ENCODE assay signal across 11 cellular contexts in genomic region chr1:210187849-210188585, GRCh38. TPM values are rescaled to one million over a fixed set of nuclear protein-coding genes. Genes with fewer than 3 reads are reported as not detected.
DNase-seq lines count a peak whose midpoint lies in the region; TF ChIP-seq lines count a peak whose summit lies in the region.
"Not testable (repeated sequence)": the region's sequence is repeated elsewhere in the genome, so short reads cannot be mapped to it uniquely, and the experiment has no call there.
"Had no signal": no experiment of that assay in that cellular context is flagged by ENCODE, and none has a peak within 500 bp of the region (broad histone marks: within the 10 kb centered on the region; RNA-seq: fewer than 3 reads in every experiment).

No MANE protein-coding gene starts in this region.

- POLR2A ChIA-PET in AG04449 (lab: Yijun Ruan, JAX), result not testable (repeated sequence)

- H2AFZ ChIP-seq in GM23248, result not testable (repeated sequence)

- not testable (repeated sequence) for H3K36me3 ChIP-seq in GM23248 (ENCODE audit: low read depth); SJSA1; skeletal muscle satellite cell (ENCODE audit: insufficient read depth, low read length)

- H3K27me3 ChIP-seq in GM23248 (replicated peaks; ENCODE audit: insufficient read depth); SJSA1 (replicated peaks); skeletal muscle satellite cell (ENCODE audit: control insufficient read depth, insufficient read depth, low read length): not testable (repeated sequence)

- not testable (repeated sequence) for TF ChIP-seq RAD21 in Ishikawa (IDR thresholded peaks at IDR 0.05; ENCODE audit: low read depth)

- H4K20me1 ChIP-seq in GM23248 (ENCODE audit: insufficient read depth), result not testable (repeated sequence)

- H3K27ac ChIP-seq in GM23248, result not testable (repeated sequence)
- H3K27ac ChIP-seq in SJSA1, result peak overlapping the region; percentile 58

- CTCF ChIA-PET in AG04449 (lab: Yijun Ruan, JAX), result not testable (repeated sequence)

- H3K4me3 ChIP-seq in AG04449 (ENCODE audit: low read depth, low read length); GM23248; SJSA1; astrocyte of the spinal cord (ENCODE audit: low read depth, low read length): not testable (repeated sequence)
- peak overlapping the region; percentile 10 for H3K4me3 ChIP-seq in skeletal muscle satellite cell (ENCODE audit: low read length)

- not testable (repeated sequence) for H3K9me3 ChIP-seq in GM23248 (ENCODE audit: low read depth); SJSA1 (replicated peaks); skeletal muscle satellite cell (replicated peaks; ENCODE audit: low read length)

- peak; percentile 16 for DNase-seq in AG04449 (ENCODE audit: low read depth, low spot score)
- DNase-seq in GM23248, result peak; percentile 80
- peak; percentile 70 to 89 for DNase-seq in SJSA1 (ENCODE audit: low read depth in 1 of 2, low spot score in 2 of 2)
- DNase-seq in astrocyte of the spinal cord (ENCODE audit: low read depth, low spot score), result peak; percentile 50
- DNase-seq in fibroblast of gingiva (ENCODE audit: low read depth), result peak; percentile 32
- DNase-seq in kidney tubule cell (ENCODE audit: low spot score), result peak; percentile 89

- not testable (repeated sequence) for H3K9me2 ChIP-seq in GM23248 (ENCODE audit: insufficient read depth)

- H3K79me2 ChIP-seq in GM23248 (ENCODE audit: insufficient read depth), result not testable (repeated sequence)

- TF ChIP-seq CTCF in AG04449 (IDR thresholded peaks at IDR 0.05; ENCODE audit: insufficient read depth, low read length, missing control alignments); astrocyte of the spinal cord (IDR thresholded peaks at IDR 0.05; ENCODE audit: low read depth, low read length): not testable (repeated sequence)

- H3K4me1 ChIP-seq in GM23248 (ENCODE audit: insufficient read depth) (peaks cover 10% of the 10 kb centered on the region), SJSA1 (replicated peaks) (peaks cover 21% of the 10 kb centered on the region), skeletal muscle satellite cell (ENCODE audit: control insufficient read depth, insufficient read depth, low read length) (peaks cover 14% of the 10 kb centered on the region)

- TF ChIP-seq EP300 in Ishikawa (IDR thresholded peaks at IDR 0.05; ENCODE audit: borderline replicate concordance), result not testable (repeated sequence)

- in situ Hi-C loops in GM23248 (cut with MboI); astrocyte of the spinal cord (cut with HindIII; ENCODE audit: low sequenced_read_pairs): not testable (repeated sequence)

- peak overlapping the region; percentile 47 for H3K4me2 ChIP-seq in GM23248 (ENCODE audit: unreplicated experiment)
- peak overlapping the region; percentile 73 for H3K4me2 ChIP-seq in skeletal muscle satellite cell (ENCODE audit: low read length)

- H3K9ac ChIP-seq in GM23248; skeletal muscle satellite cell (ENCODE audit: low read depth, low read length): not testable (repeated sequence)

- 63 to 65% methylated on average over 18 of the region's 18 CpGs for WGBS in GM23248 (ENCODE audit: low coverage in 1 of 2, low lambda C conversion rate in 2 of 2, missing lambda C conversion rate in 2 of 2), 2 experiments

- H3F3A ChIP-seq in GM23248 (ENCODE audit: insufficient read depth), result not testable (repeated sequence)

TF ChIP-seq in Ishikawa, 13 proteins besides CTCF, POLR2A, EP300 and RAD21:
- TF ChIP-seq TEAD4 (IDR thresholded peaks at IDR 0.05), result peak; percentile 59; the same call in 1 of the 2 replicates

RNA-seq across cellular contexts. Expression of gene SERTAD4, which starts 44.6 kb away (rescaled TPM):
- total RNA-seq in GM23248 (2014; rRNA removed; shearing (Covaris generic)), result 0.76 and 0.97 TPM in 2 replicates
- 1.0 and 1.7 TPM in 2 replicates for polyA plus RNA-seq in GM23248 (2016; fragmentation: Nextera tagmentation; extraction: Ambion mirVana)
- 4.8 and 6.6 TPM in 2 replicates for total RNA-seq in SJSA1 (2014; rRNA removed; shearing (Covaris generic))
- 0.22 TPM in 1 of 2 replicates, not detected in the other for total RNA-seq in skeletal muscle satellite cell (2012; rRNA removed)
- total RNA-seq: activated CD4-positive, alpha-beta memory T cell treated with anti-CD3 and anti-CD28 coated beads for 36 hours; CD4-positive, alpha-beta memory T cell; OCI-LY7 had no signal
- polyA plus RNA-seq: CD4-positive, alpha-beta memory T cell had no signal

Comparison
In these comparisons a context has a peak if more than half of its experiments do, and no peak if none do; other contexts are left out.
1. DNase-seq: peak in every context shown above with its lines; median percentile 89 in kidney tubule cell; 80 in GM23248; 80 in SJSA1; 50 in astrocyte of the spinal cord; 32 in fibroblast of gingiva; 16 in AG04449.